22 cellular contexts compared by ENCODE assay signal in the genomic region with DNA sequence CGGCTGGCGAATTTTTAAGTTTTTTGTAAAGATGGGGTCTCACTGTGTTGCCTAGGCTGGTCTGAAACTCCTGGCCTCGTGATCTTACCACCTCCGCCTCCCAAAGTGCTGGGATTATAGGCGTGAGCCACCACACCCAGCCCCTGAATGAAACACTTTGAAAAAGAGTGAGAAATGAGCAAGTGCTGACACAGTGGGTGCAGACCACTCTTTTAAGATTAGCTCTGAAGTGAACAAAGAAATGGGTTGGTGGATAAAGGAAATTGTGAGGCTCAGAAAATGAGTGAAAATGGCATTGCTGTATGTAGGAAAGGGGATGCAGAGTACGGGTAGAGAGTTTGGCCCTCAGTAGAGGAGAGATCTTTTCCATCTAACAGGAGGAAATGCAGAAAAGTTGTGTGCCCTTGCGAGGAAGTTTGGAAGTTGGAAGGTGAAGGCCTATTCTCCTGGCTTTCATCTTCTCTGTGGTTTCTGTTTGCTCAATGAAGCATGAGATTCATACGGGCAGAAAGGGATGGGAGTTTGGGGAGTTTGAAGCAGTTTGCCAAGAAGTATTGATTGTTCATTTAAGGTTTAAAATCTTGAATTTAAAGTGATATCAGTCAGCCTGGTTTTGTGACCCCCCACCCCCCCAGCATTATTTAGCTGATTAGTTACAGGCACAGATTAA. TPM values are rescaled to one million over a fixed set of nuclear protein-coding genes. Genes with fewer than 3 reads are reported as not detected.
DNase-seq lines count a peak whose midpoint lies in the region; ATAC-seq and TF ChIP-seq lines count a peak whose summit lies in the region.
"Had no signal": no experiment of that assay in that cellular context is flagged by ENCODE, and none has a peak within 500 bp of the region (broad histone marks: within the 10 kb centered on the region; RNA-seq: fewer than 3 reads in every experiment).

No MANE protein-coding gene starts in this region.

- TF ChIP-seq POLR2A in thyroid gland (IDR thresholded peaks at IDR 0.05) = no peak

- no peaks in the 10 kb centered on the region for H3K27me3 ChIP-seq in thyroid gland

- no peaks in the 10 kb centered on the region for H3K36me3 ChIP-seq in thyroid gland

- no peak for TF ChIP-seq CTCF in thyroid gland (IDR thresholded peaks at IDR 0.05)

- H3K27ac ChIP-seq in thyroid gland = peak overlapping the region; percentile 11 to 36 (median 33)
- H3K27ac ChIP-seq: RWPE1 had no signal

- peak; percentile 26 to 30 for ATAC-seq in activated naive CD4-positive, alpha-beta T cell treated with anti-CD3 and anti-CD28 coated beads, Interleukin-2, amount 50 U/mL, for 72 hours
- no peak for ATAC-seq in GM21737 (IDR thresholded peaks at IDR 0.05; ENCODE audit: unreplicated experiment)
- ATAC-seq: CD8-positive, alpha-beta T cell; PC-3 had no signal

- H3K9me3 ChIP-seq in thyroid gland = no peaks in the 10 kb centered on the region

- no peaks in the 10 kb centered on the region for H3K36me3 Mint-ChIP-seq in activated naive CD4-positive, alpha-beta T cell treated with anti-CD3 and anti-CD28 coated beads, Interleukin-2, amount 50 U/mL, for 72 hours

- no peak overlapping the region for H3K27ac Mint-ChIP-seq in activated naive CD4-positive, alpha-beta T cell treated with anti-CD3 and anti-CD28 coated beads, Interleukin-2, amount 50 U/mL, for 72 hours
- H3K27ac Mint-ChIP-seq: CD8-positive, alpha-beta T cell had no signal

- peaks cover 12 to 19% of the 10 kb centered on the region in 2 donors for H3K4me1 ChIP-seq in thyroid gland

- intact Hi-C loops in thyroid gland (cut with DNase I) = no loop called here

- H3K9me3 Mint-ChIP-seq in activated naive CD4-positive, alpha-beta T cell treated with anti-CD3 and anti-CD28 coated beads, Interleukin-2, amount 50 U/mL, for 72 hours = no peaks in the 10 kb centered on the region
- H3K9me3 Mint-ChIP-seq: CD8-positive, alpha-beta T cell had no signal

- DNase-seq in activated naive CD4-positive, alpha-beta T cell treated with anti-CD3 and anti-CD28 coated beads, Interleukin-2, amount 50 U/mL, for 72 hours (ENCODE audit: low spot score in 2 of 2) = no peak
- no peak for DNase-seq in activated naive CD4-positive, alpha-beta T cell treated with anti-CD3 and anti-CD28 coated beads, Interleukin-2, amount 50 U/mL, for 16 hours
- peak; percentile 52 for DNase-seq in M059J (ENCODE audit: low read depth)
- DNase-seq in kidney tubule cell (ENCODE audit: low spot score) = peak; percentile 11
- DNase-seq in thyroid gland = no peak
- no peak for DNase-seq in activated CD8-positive, alpha-beta memory T cell treated with anti-CD3 and anti-CD28 coated beads, Interleukin-2, amount 50 U/mL, for 48 hours
- no peak for DNase-seq in GM19240 (ENCODE audit: insufficient read length, low spot score)
- DNase-seq: Calu3; CD8-positive, alpha-beta T cell; EL; H7; KG1; NCI-H1417 treated with DMSO at 0.1 percent for 48 hours; NCI-H187 treated with DMSO at 0.1 percent for 48 hours; NCI-H226; NCI-H524 treated with DMSO at 0.1 percent for 48 hours; PC-3; SIG-M5 had no signal

- 68 to 71% methylated on average over 8 of the region's 8 CpGs for WGBS in thyroid gland, 2 donors

- H3K4me3 ChIP-seq in thyroid gland (replicated peaks in 1 of 3) = no peak overlapping the region

RNA-seq across cellular contexts. Expression of gene MAPK8, which starts 11.0 kb away (rescaled TPM):
- total RNA-seq in activated naive CD4-positive, alpha-beta T cell treated with anti-CD3 and anti-CD28 coated beads, Interleukin-2, amount 50 U/mL, for 72 hours = 10 to 100 TPM; 26.5 to 41.3 TPM
- total RNA-seq in M059J (2014; rRNA removed; shearing (Covaris generic)) = 114 and 149 TPM in 2 replicates
- total RNA-seq in thyroid gland = 100 to 1,000 TPM in 2 of 4 donors, 10 to 100 TPM in 2; 76.2 to 165 (median 99.0) TPM

RNA-seq across cellular contexts. Expression of gene FRMPD2, which starts 43.0 kb away (rescaled TPM):
- under 1 TPM in 1 of 2 donors, not detected in 1; 0.36 TPM for total RNA-seq in activated naive CD4-positive, alpha-beta T cell treated with anti-CD3 and anti-CD28 coated beads, Interleukin-2, amount 50 U/mL, for 72 hours
- total RNA-seq in M059J (2014; rRNA removed; shearing (Covaris generic)) = not detected in 2 replicates
- 1 to 10 TPM in 2 of 4 donors, under 1 TPM in 2; 0.50 to 4.4 (median 0.96) TPM for total RNA-seq in thyroid gland
- total RNA-seq: A172; CD8-positive, alpha-beta T cell; H7; HT-29 had no signal

Comparison
In these comparisons a context has a peak if more than half of its experiments do, and no peak if none do; other contexts are left out.
1. DNase-seq: peak in M059J (single experiment) and kidney tubule cell (single experiment); none in activated naive CD4-positive, alpha-beta T cell treated with anti-CD3 and anti-CD28 coated beads, Interleukin-2, amount 50 U/mL, for 72 hours (0 of 2), activated naive CD4-positive, alpha-beta T cell treated with anti-CD3 and anti-CD28 coated beads, Interleukin-2, amount 50 U/mL, for 16 hours (single experiment), thyroid gland (0 of 2), activated CD8-positive, alpha-beta memory T cell treated with anti-CD3 and anti-CD28 coated beads, Interleukin-2, amount 50 U/mL, for 48 hours (single experiment) and GM19240 (single experiment).